In genomic region chr7:78226059-78226658, GRCh38 we compare ENCODE assay signal across 8 cellular contexts.
DNase-seq lines count a peak whose midpoint lies in the region; ATAC-seq lines count a peak whose summit lies in the region.

No MANE protein-coding gene starts in this region.

- ATAC-seq in left ventricle myocardium superior: no peak
- peak; percentile 57 to 59 for ATAC-seq in stimulated activated naive B cell treated with anti-CD40 and anti-IgM and Interleukin-4, amounts not matched to agents 10 μg/mL and 1 μg/mL and 100 μg/mL, for 72 hours (replicated peaks)
- no peak for ATAC-seq in GM19463 (IDR thresholded peaks at IDR 0.05; ENCODE audit: unreplicated experiment)

- H3K27me3 Mint-ChIP-seq in T-helper 2 cell treated with Interferon-gamma antibody and Interleukin-4, amounts not matched to agents 5 μg/mL and 100 μg/mL, for 36 hours (ENCODE audit: low read depth): no peaks in the 10 kb centered on the region
- peaks cover under 1 to 5% of the 10 kb centered on the region in 2 donors for H3K27me3 Mint-ChIP-seq in stimulated activated naive B cell treated with anti-CD40 and anti-IgM and Interleukin-4, amounts not matched to agents 10 μg/mL and 1 μg/mL and 100 μg/mL, for 72 hours

- intact Hi-C loops in left ventricle myocardium superior (cut with micrococcal nuclease): no loop called here

- H3K4me3 Mint-ChIP-seq in T-helper 2 cell treated with Interferon-gamma antibody and Interleukin-4, amounts not matched to agents 5 μg/mL and 100 μg/mL, for 36 hours: no peak overlapping the region
- H3K4me3 Mint-ChIP-seq in stimulated activated naive B cell treated with anti-CD40 and anti-IgM and Interleukin-4, amounts not matched to agents 10 μg/mL and 1 μg/mL and 100 μg/mL, for 72 hours: no peak overlapping the region

- no peaks in the 10 kb centered on the region for H3K4me1 Mint-ChIP-seq in T-helper 2 cell treated with Interferon-gamma antibody and Interleukin-4, amounts not matched to agents 5 μg/mL and 100 μg/mL, for 36 hours (ENCODE audit: low read depth)
- H3K4me1 Mint-ChIP-seq in stimulated activated naive B cell treated with anti-CD40 and anti-IgM and Interleukin-4, amounts not matched to agents 10 μg/mL and 1 μg/mL and 100 μg/mL, for 72 hours: no peaks in the 10 kb centered on the region

- no peaks in the 10 kb centered on the region for H3K9me3 Mint-ChIP-seq in T-helper 2 cell treated with Interferon-gamma antibody and Interleukin-4, amounts not matched to agents 5 μg/mL and 100 μg/mL, for 36 hours
- no peaks in the 10 kb centered on the region for H3K9me3 Mint-ChIP-seq in stimulated activated naive B cell treated with anti-CD40 and anti-IgM and Interleukin-4, amounts not matched to agents 10 μg/mL and 1 μg/mL and 100 μg/mL, for 72 hours

- peak; percentile 16 for DNase-seq in G401 (ENCODE audit: low spot score)
- peak; percentile 61 for DNase-seq in LHCN-M2 (ENCODE audit: low read depth)
- DNase-seq in T-helper 2 cell treated with Interferon-gamma antibody and Interleukin-4, amounts not matched to agents 5 μg/mL and 100 μg/mL, for 36 hours (ENCODE audit: low spot score): peak; percentile 4
- DNase-seq in left ventricle myocardium superior: peak; percentile 48
- DNase-seq in stimulated activated naive B cell treated with anti-CD40 and anti-IgM and Interleukin-4, amounts not matched to agents 10 μg/mL and 1 μg/mL and 100 μg/mL, for 72 hours: peak; percentile 14
- DNase-seq in stimulated activated naive CD4-positive, alpha-beta T cell (lab: John Stamatoyannopoulos, UW): no peak
- DNase-seq in amniotic stem cell (lab: John Stamatoyannopoulos, UW): no peak

- in situ Hi-C loops in G401 (cut with HindIII; ENCODE audit: low sequenced_read_pairs): no loop called here

- H3K36me3 Mint-ChIP-seq in T-helper 2 cell treated with Interferon-gamma antibody and Interleukin-4, amounts not matched to agents 5 μg/mL and 100 μg/mL, for 36 hours (ENCODE audit: low read depth): no peaks in the 10 kb centered on the region
- no peaks in the 10 kb centered on the region for H3K36me3 Mint-ChIP-seq in stimulated activated naive B cell treated with anti-CD40 and anti-IgM and Interleukin-4, amounts not matched to agents 10 μg/mL and 1 μg/mL and 100 μg/mL, for 72 hours

- H3K27ac Mint-ChIP-seq in T-helper 2 cell treated with Interferon-gamma antibody and Interleukin-4, amounts not matched to agents 5 μg/mL and 100 μg/mL, for 36 hours: no peak overlapping the region
- H3K27ac Mint-ChIP-seq in stimulated activated naive B cell treated with anti-CD40 and anti-IgM and Interleukin-4, amounts not matched to agents 10 μg/mL and 1 μg/mL and 100 μg/mL, for 72 hours: no peak overlapping the region

Comparison
In these comparisons a context has a peak if more than half of its experiments do, and no peak if none do; other contexts are left out.
1. DNase-seq: peak in G401 (single experiment), LHCN-M2 (single experiment), T-helper 2 cell treated with Interferon-gamma antibody and Interleukin-4, amounts not matched to agents 5 μg/mL and 100 μg/mL, for 36 hours (single experiment), left ventricle myocardium superior (single experiment) and stimulated activated naive B cell treated with anti-CD40 and anti-IgM and Interleukin-4, amounts not matched to agents 10 μg/mL and 1 μg/mL and 100 μg/mL, for 72 hours (single experiment); none in stimulated activated naive CD4-positive, alpha-beta T cell (0 of 6) and amniotic stem cell (single experiment).
2. ATAC-seq: peak in stimulated activated naive B cell treated with anti-CD40 and anti-IgM and Interleukin-4, amounts not matched to agents 10 μg/mL and 1 μg/mL and 100 μg/mL, for 72 hours (2 of 2); none in left ventricle myocardium superior (single experiment) and GM19463 (single experiment).